ENCODE assay signal across 8 cellular contexts in the genomic region with DNA sequence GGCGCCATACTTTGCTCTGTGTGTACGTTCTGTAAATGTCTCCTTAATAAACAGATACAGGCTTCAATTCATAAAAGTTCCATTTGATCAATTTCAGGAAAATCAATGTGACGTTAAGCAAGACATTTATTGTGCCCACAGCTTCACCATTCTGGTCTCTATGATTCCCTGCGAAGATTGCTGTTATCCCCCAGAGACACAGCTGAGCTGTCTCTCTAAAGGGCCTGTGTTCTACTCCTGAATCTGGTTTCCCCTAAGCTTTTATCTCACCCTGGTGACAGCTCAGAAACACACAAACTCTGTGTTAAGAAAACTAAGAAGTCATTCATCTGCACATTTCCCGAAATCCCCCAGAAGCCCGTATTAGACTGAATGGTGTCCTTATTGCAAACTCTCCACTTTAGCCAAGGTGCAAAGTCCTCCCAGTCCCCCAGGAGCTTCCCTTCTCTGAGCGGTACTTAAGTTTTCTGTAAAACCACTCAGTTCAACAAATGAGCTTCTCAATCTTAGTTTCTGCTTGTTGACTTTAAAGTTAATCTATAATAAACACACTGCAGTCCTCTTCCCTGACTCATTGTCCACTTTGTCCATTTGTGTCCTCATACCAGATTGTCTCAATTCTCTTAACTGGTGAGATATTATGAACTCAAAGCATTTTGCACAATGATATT. TPM values are rescaled to one million over a fixed set of nuclear protein-coding genes. Genes with fewer than 3 reads are reported as not detected.
DNase-seq lines count a peak whose midpoint lies in the region; ATAC-seq and TF ChIP-seq lines count a peak whose summit lies in the region.

No MANE protein-coding gene starts in this region.

- no peak for TF ChIP-seq POLR2A in ovary (IDR thresholded peaks at IDR 0.05)

- H3K36me3 Mint-ChIP-seq in activated T-cell treated with anti-CD3 and anti-CD28 coated beads, Interleukin-2, amount 50 U/mL, for 72 hours (ENCODE audit: insufficient read depth in 2 of 2): peaks cover 10 to 30% of the 10 kb centered on the region in 2 donors
- H3K36me3 Mint-ChIP-seq in T-cell: peaks cover 26% of the 10 kb centered on the region

- WGBS in ovary, 3 donors: 76 to 84% (median 83%) methylated on average over 7 of the region's 7 CpGs

- H3K4me1 ChIP-seq in thoracic aorta (ENCODE audit: control insufficient read depth in 1 of 2, low read depth in 2 of 2) (peaks cover 12 to 21% of the 10 kb centered on the region in 2 donors), ovary (ENCODE audit: insufficient read depth) (peaks cover 2% of the 10 kb centered on the region)

- peaks cover 44% of the 10 kb centered on the region for H3K4me1 Mint-ChIP-seq in activated T-cell treated with anti-CD3 and anti-CD28 coated beads, Interleukin-2, amount 50 U/mL, for 72 hours (ENCODE audit: low read depth)
- H3K4me1 Mint-ChIP-seq in T-cell: peaks cover 38 to 45% (median 42%) of the 10 kb centered on the region in 3 donors

- intact Hi-C loops in ovary (cut with DNase I): loop anchor here in 1 of 4 donors (2.0 to 10.0 kb wide), 2 partner anchors 35 to 85 kb away; a partner anchor contains a TSS

- H3K36me3 ChIP-seq in thoracic aorta (peaks cover 20% of the 10 kb centered on the region), ovary (no peaks in the 10 kb centered on the region)

- POLR2A ChIA-PET in T-cell (lab: Charles Lee): interaction anchor here in 1 of 2 donors (0.6 to 1.5 kb wide), 6 partner anchors 9 to 536 kb away, joined by 3 to 7 read pairs (median 3); a partner anchor contains a TSS

- no peaks in the 10 kb centered on the region for H3K27me3 Mint-ChIP-seq in activated T-cell treated with anti-CD3 and anti-CD28 coated beads, Interleukin-2, amount 50 U/mL, for 72 hours (ENCODE audit: low read depth)
- no peaks in the 10 kb centered on the region for H3K27me3 Mint-ChIP-seq in T-cell

- H3K9me3 Mint-ChIP-seq in activated T-cell treated with anti-CD3 and anti-CD28 coated beads, Interleukin-2, amount 50 U/mL, for 72 hours: no peaks in the 10 kb centered on the region
- no peaks in the 10 kb centered on the region for H3K9me3 Mint-ChIP-seq in T-cell

- peak overlapping the region; percentile 99 to 100 for H3K4me3 Mint-ChIP-seq in activated T-cell treated with anti-CD3 and anti-CD28 coated beads, Interleukin-2, amount 50 U/mL, for 72 hours
- peak overlapping the region; percentile 93 to 100 (median 98) for H3K4me3 Mint-ChIP-seq in T-cell

- TF ChIP-seq CTCF in thoracic aorta (IDR thresholded peaks at IDR 0.05) (no peak), ovary (IDR thresholded peaks at IDR 0.05) (no peak)

- H3K4me3 ChIP-seq in thoracic aorta (peak overlapping the region; percentile 95), ovary (no peak overlapping the region)

- H3K27ac Mint-ChIP-seq in activated T-cell treated with anti-CD3 and anti-CD28 coated beads, Interleukin-2, amount 50 U/mL, for 72 hours: peak overlapping the region; percentile 81
- peak overlapping the region; percentile 78 to 95 for H3K27ac Mint-ChIP-seq in T-cell

- no peak for ATAC-seq in activated T-cell treated with anti-CD3 and anti-CD28 coated beads, Interleukin-2, amount 50 U/mL, for 72 hours (replicated peaks in 1 of 2)
- no peak for ATAC-seq in T-cell (replicated peaks in 1 of 4)
- no peak for ATAC-seq in thoracic aorta (ENCODE audit: insufficient number of reproducible peaks, low FRiP score, low read depth)

- no peaks in the 10 kb centered on the region for H3K9me3 ChIP-seq in thoracic aorta
- no peaks in the 10 kb centered on the region for H3K9me3 ChIP-seq in ovary

- H3K27ac ChIP-seq in thoracic aorta (peak overlapping the region in 1 of 2 donors; percentile 95), ovary (no peak overlapping the region)

- CTCF ChIA-PET in T-cell (lab: Charles Lee): interaction anchor here in 1 of 2 donors (0.6 to 0.9 kb wide), 4 partner anchors 9 to 210 kb away, joined by 3 to 8 read pairs (median 4); no protein-coding TSS in a partner anchor

- no peaks in the 10 kb centered on the region for H3K27me3 ChIP-seq in thoracic aorta (replicated peaks; ENCODE audit: insufficient read depth)
- no peaks in the 10 kb centered on the region for H3K27me3 ChIP-seq in ovary

- TF ChIP-seq EP300 in ovary (IDR thresholded peaks at IDR 0.05): no peak

- DNase-seq in activated T-cell treated with anti-CD3 and anti-CD28 coated beads, Interleukin-2, amount 50 U/mL, for 72 hours: no peak
- DNase-seq in activated T-cell treated with anti-CD3 and anti-CD28 coated beads, Interleukin-2, amount 50 U/mL, for 48 hours: no peak
- DNase-seq in T-cell: no peak
- DNase-seq in hepatic stellate cell (ENCODE audit: low spot score): peak; percentile 29
- DNase-seq in thoracic aorta (ENCODE audit: low spot score): no peak
- DNase-seq in ovary: no peak
- no peak for DNase-seq in NCI-H128 (lab: John Stamatoyannopoulos, UW; ENCODE audit: unreplicated experiment)
- no peak for DNase-seq in activated CD4-positive, alpha-beta T cell treated with anti-CD3 and anti-CD28 coated beads, Interleukin-2, amount 50 U/mL, for 1 hour

RNA-seq across cellular contexts. Expression of a gene that starts 1.4 kb away (rescaled TPM):
- total RNA-seq in activated T-cell treated with anti-CD3 and anti-CD28 coated beads, Interleukin-2, amount 50 U/mL, for 72 hours: 10 to 100 TPM; 21.8 to 22.8 TPM
- total RNA-seq in T-cell: 10 to 100 TPM; 12.6 to 14.7 (median 14.5) TPM
- 10 to 100 TPM; 39.5 to 56.1 TPM for total RNA-seq in thoracic aorta
- total RNA-seq in ovary: 10 to 100 TPM; 26.9 to 62.2 (median 33.4) TPM
- polyA plus RNA-seq in ovary: 100 to 1,000 TPM in 1 of 2 donors, 10 to 100 TPM in 1; 46.0 to 102 TPM

RNA-seq across cellular contexts. Expression of a gene that starts 35.0 kb away (rescaled TPM):
- 100 to 1,000 TPM; 252 to 258 TPM for total RNA-seq in activated T-cell treated with anti-CD3 and anti-CD28 coated beads, Interleukin-2, amount 50 U/mL, for 72 hours
- total RNA-seq in T-cell (10 to 100 TPM; 45.8 to 58.7 (median 54.6) TPM), thoracic aorta (100 to 1,000 TPM in 1 of 2 donors, 10 to 100 TPM in 1; 77.0 to 112 TPM), ovary (10 to 100 TPM; 41.1 to 95.1 (median 89.9) TPM)
- polyA plus RNA-seq in ovary: 100 to 1,000 TPM in 1 of 2 donors, 10 to 100 TPM in 1; 50.0 to 171 TPM
